In the genomic region with DNA sequence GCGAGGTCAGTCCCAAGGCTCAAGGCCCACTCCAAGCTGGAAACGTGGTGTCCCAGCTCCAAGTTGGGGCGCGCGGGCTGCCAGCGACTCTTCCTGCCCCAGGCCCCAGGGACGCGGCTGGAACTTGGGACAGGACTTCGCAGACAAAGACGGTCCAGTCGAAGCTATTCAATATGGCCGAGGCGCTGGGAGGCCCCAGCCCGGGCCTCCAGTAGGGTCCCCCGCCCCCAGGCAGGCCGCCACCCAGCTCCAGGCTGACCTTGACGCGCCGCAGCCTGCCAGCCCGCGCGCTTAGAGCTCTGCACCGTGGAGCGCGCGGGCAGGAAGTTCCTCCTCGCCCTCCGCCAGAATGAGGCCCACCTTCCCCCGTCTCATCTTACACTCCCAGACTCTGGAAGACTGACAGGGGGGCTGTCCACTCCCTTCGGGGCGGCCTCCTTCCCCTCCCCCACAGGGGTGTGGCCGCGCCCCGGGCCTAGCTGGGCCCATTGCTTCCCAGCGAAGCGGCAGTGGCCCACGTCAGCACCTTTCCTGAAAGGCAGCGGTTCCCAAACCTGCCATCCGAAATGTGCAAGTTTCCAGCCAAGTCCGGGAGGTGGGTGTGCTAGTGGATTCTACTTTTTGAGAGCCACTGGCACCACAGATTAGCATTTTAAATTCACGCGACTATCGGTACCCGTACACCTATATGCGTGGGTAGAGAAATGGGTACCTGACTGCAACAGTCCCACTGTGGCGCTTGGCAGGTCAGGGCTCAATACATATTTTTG, we compare ENCODE assay signal across 9 cellular contexts. TPM values are rescaled to one million over a fixed set of nuclear protein-coding genes. Genes with fewer than 3 reads are reported as not detected.
DNase-seq lines count a peak whose midpoint lies in the region; ATAC-seq lines count a peak whose summit lies in the region.
"Had no signal": no experiment of that assay in that cellular context is flagged by ENCODE, and none has a peak within 500 bp of the region (broad histone marks: within the 10 kb centered on the region; RNA-seq: fewer than 3 reads in every experiment).

A gene with protein sequence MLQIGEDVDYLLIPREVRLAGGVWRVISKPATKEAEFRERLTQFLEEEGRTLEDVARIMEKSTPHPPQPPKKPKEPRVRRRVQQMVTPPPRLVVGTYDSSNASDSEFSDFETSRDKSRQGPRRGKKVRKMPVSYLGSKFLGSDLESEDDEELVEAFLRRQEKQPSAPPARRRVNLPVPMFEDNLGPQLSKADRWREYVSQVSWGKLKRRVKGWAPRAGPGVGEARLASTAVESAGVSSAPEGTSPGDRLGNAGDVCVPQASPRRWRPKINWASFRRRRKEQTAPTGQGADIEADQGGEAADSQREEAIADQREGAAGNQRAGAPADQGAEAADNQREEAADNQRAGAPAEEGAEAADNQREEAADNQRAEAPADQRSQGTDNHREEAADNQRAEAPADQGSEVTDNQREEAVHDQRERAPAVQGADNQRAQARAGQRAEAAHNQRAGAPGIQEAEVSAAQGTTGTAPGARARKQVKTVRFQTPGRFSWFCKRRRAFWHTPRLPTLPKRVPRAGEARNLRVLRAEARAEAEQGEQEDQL (minus strand): TSS at position 303 of the 770 bp plus-strand sequence. CDS start 754 bp downstream, outside the sequence.

- H3K27ac Mint-ChIP-seq in activated CD4-positive, alpha-beta T cell treated with anti-CD3 and anti-CD28 coated beads, Interleukin-2, amount 10 ng/mL, durations not matched to agents 24 days and 14 days, result no peak within 1 kb of the TSS

- intact Hi-C loops in activated CD4-positive, alpha-beta T cell treated with anti-CD3 and anti-CD28 coated beads, Interleukin-2, amount 10 ng/mL, durations not matched to agents 24 days and 14 days (cut with micrococcal nuclease), result no loop called here

- peaks cover 5% of the 10 kb centered on the region for H3K4me1 Mint-ChIP-seq in activated CD4-positive, alpha-beta T cell treated with anti-CD3 and anti-CD28 coated beads, Interleukin-2, amount 10 ng/mL, durations not matched to agents 24 days and 14 days

- H3K36me3 Mint-ChIP-seq in activated CD4-positive, alpha-beta T cell treated with anti-CD3 and anti-CD28 coated beads, Interleukin-2, amount 10 ng/mL, durations not matched to agents 24 days and 14 days (ENCODE audit: low read depth), result no peaks in the 10 kb centered on the region

- no peak within 1 kb of the TSS for H3K4me3 Mint-ChIP-seq in activated CD4-positive, alpha-beta T cell treated with anti-CD3 and anti-CD28 coated beads, Interleukin-2, amount 10 ng/mL, durations not matched to agents 24 days and 14 days

- DNase-seq in GF-D8 (lab: John Stamatoyannopoulos, UW) (peak; percentile 37), amniotic epithelial cell (ENCODE audit: low read depth) (peak; percentile 98), hepatic stellate cell (ENCODE audit: low spot score) (peak; percentile 40), renal cortical epithelial cell (ENCODE audit: low read depth) (peak; percentile 84)
- DNase-seq in activated CD4-positive, alpha-beta T cell treated with anti-CD3 and anti-CD28 coated beads, Interleukin-2, amount 10 ng/mL, durations not matched to agents 24 days and 14 days, result no peak
- no peak for DNase-seq in activated naive CD4-positive, alpha-beta T cell treated with Interleukin-2 at 50 U/mL for 16 hours

- H3K9me3 Mint-ChIP-seq in activated CD4-positive, alpha-beta T cell treated with anti-CD3 and anti-CD28 coated beads, Interleukin-2, amount 10 ng/mL, durations not matched to agents 24 days and 14 days, result no peaks in the 10 kb centered on the region

- ATAC-seq in HG02885 (IDR thresholded peaks at IDR 0.05; ENCODE audit: poor library complexity, unreplicated experiment) (no peak), HG02840 (IDR thresholded peaks at IDR 0.05; ENCODE audit: low FRiP score, unreplicated experiment) (no peak)
- ATAC-seq: HCT116 had no signal

- H3K27me3 Mint-ChIP-seq in activated CD4-positive, alpha-beta T cell treated with anti-CD3 and anti-CD28 coated beads, Interleukin-2, amount 10 ng/mL, durations not matched to agents 24 days and 14 days, result peaks cover 71% of the 10 kb centered on the region

RNA-seq across cellular contexts. Expression of the gene that starts here (rescaled TPM):
- total RNA-seq in renal cortical epithelial cell, result 14.1 and 30.7 TPM in 2 replicates
- not detected in 2 replicates for total RNA-seq in activated CD4-positive, alpha-beta T cell treated with anti-CD3 and anti-CD28 coated beads, Interleukin-2, amount 10 ng/mL, durations not matched to agents 24 days and 14 days

Comparison
In these comparisons a context has a peak if more than half of its experiments do, and no peak if none do; other contexts are left out.
1. RNA of the gene that starts here (total RNA-seq): 14.1 to 30.7 TPM in renal cortical epithelial cell; not detected in activated CD4-positive, alpha-beta T cell treated with anti-CD3 and anti-CD28 coated beads, Interleukin-2, amount 10 ng/mL, durations not matched to agents 24 days and 14 days; every median in the first group is over 10 times any median in the second.
2. DNase-seq: peak in GF-D8 (single experiment), amniotic epithelial cell (single experiment), hepatic stellate cell (single experiment) and renal cortical epithelial cell (single experiment); none in activated CD4-positive, alpha-beta T cell treated with anti-CD3 and anti-CD28 coated beads, Interleukin-2, amount 10 ng/mL, durations not matched to agents 24 days and 14 days (single experiment) and activated naive CD4-positive, alpha-beta T cell treated with Interleukin-2 at 50 U/mL for 16 hours (single experiment).